In genomic region chr3:52742418-52743041, GRCh38 we compare ENCODE assay signal across 1 cellular context.
TF ChIP-seq lines count a peak whose summit lies in the region.

No MANE protein-coding gene starts in this region.

TF ChIP-seq in HCT116, 20 proteins besides CTCF, POLR2A, EP300 and RAD21 (continued from another document):
- no peak for TF ChIP-seq REST (IDR thresholded peaks at IDR 0.05; ENCODE audit: low read depth)
- TF ChIP-seq SRF (IDR thresholded peaks at IDR 0.05; ENCODE audit: low read depth): no peak
- no peak for TF ChIP-seq SP1 (IDR thresholded peaks at IDR 0.05; ENCODE audit: low read depth)
- no peak for TF ChIP-seq EGR1 (IDR thresholded peaks at IDR 0.05; ENCODE audit: low read depth)
TF ChIP-seq in HCT116: peak in this region for 0.
